9 cellular contexts compared by ENCODE assay signal in the genomic region with DNA sequence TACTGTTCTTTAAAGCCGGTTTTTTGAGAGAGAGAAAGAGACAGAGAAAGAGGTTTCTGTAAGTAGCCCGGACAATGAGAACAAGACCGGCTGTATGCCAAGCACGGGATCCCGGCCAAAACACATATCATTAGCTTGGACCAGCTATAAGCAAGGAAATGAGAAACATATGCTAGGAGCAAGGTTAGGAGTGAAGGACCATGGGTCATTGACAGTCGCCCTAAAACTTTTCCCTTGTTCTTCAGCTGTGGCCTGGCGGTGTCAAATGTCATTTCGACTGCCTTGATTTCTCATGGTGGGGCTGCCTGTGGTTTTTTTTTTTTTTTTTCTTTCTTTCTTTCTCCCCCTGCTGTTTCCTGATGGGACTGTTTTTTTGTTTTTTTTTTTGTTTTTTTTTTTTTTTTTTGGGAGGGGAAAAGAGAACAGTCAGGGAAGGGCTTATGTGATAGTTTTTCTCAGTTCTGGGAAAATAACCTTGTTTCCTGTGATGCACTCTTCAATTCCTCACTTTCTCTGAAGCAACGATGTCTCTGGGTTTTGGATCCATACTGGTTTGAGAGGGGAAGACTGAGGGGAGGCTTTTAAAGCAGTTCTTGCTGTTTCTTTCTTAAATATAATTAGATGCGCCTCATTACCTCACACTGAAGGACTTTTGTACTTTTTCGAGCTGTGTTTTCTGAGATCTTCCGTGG.
DNase-seq lines count a peak whose midpoint lies in the region; ATAC-seq and TF ChIP-seq lines count a peak whose summit lies in the region.
"Had no signal": no experiment of that assay in that cellular context is flagged by ENCODE, and none has a peak within 500 bp of the region (broad histone marks: within the 10 kb centered on the region; RNA-seq: fewer than 3 reads in every experiment).

No MANE protein-coding gene starts in this region.

- DNase-seq in ELF-1 (ENCODE audit: low read depth, low spot score) (peak; percentile 81), NCI-H748 (lab: John Stamatoyannopoulos, UW; ENCODE audit: unreplicated experiment) (peak; percentile 89), non-pigmented ciliary epithelial cell (ENCODE audit: low read depth) (peak; percentile 45), GM19240 (ENCODE audit: insufficient read length, low spot score) (no peak), MM.1S (no peak)

- no peaks in the 10 kb centered on the region for H3K9me3 ChIP-seq in MM.1S (replicated peaks; ENCODE audit: insufficient read depth, low read length)

- H3K4me2 ChIP-seq in MM.1S (ENCODE audit: low read depth, low read length) = no peak overlapping the region

- no peaks in the 10 kb centered on the region for H3K27me3 ChIP-seq in MM.1S (replicated peaks; ENCODE audit: insufficient read depth, low read length)

- H3F3A ChIP-seq in MM.1S (ENCODE audit: insufficient read depth, low read length) = no peaks in the 10 kb centered on the region

- no peaks in the 10 kb centered on the region for H3K4me1 ChIP-seq in MM.1S (ENCODE audit: low read length)

- peak; percentile 26 for ATAC-seq in esophagus mucosa
- no peak for ATAC-seq in HG03354 (IDR thresholded peaks at IDR 0.05; ENCODE audit: poor library complexity, severe bottlenecking, unreplicated experiment)
- no peak for ATAC-seq in HG02885 (IDR thresholded peaks at IDR 0.05; ENCODE audit: poor library complexity, unreplicated experiment)

- no peak overlapping the region for H3K4me3 ChIP-seq in MM.1S (ENCODE audit: low read length)

- no peak overlapping the region for H3K9ac ChIP-seq in MM.1S (ENCODE audit: low read length)

- no peaks in the 10 kb centered on the region for H4K20me1 ChIP-seq in MM.1S (ENCODE audit: insufficient read depth, low read length)

- no peak overlapping the region for H3K27ac ChIP-seq in MM.1S (ENCODE audit: low read length)
- H3K27ac ChIP-seq: HL-60 had no signal

- H3K79me2 ChIP-seq in MM.1S (ENCODE audit: low read length) = no peaks in the 10 kb centered on the region

- H3K9me2 ChIP-seq in MM.1S (replicated peaks; ENCODE audit: insufficient read depth, low read length) = no peaks in the 10 kb centered on the region

- TF ChIP-seq CTCF in MM.1S (IDR thresholded peaks at IDR 0.05; ENCODE audit: low read length) = no peak

- H3K36me3 ChIP-seq in MM.1S (replicated peaks; ENCODE audit: insufficient read depth, low read length) = no peaks in the 10 kb centered on the region

- H2AFZ ChIP-seq in MM.1S (ENCODE audit: low read length) = no peak overlapping the region

Comparison
In these comparisons a context has a peak if more than half of its experiments do, and no peak if none do; other contexts are left out.
1. DNase-seq: peak in ELF-1 (single experiment), NCI-H748 (single experiment) and non-pigmented ciliary epithelial cell (single experiment); none in GM19240 (single experiment) and MM.1S (single experiment).